In the genomic region with DNA sequence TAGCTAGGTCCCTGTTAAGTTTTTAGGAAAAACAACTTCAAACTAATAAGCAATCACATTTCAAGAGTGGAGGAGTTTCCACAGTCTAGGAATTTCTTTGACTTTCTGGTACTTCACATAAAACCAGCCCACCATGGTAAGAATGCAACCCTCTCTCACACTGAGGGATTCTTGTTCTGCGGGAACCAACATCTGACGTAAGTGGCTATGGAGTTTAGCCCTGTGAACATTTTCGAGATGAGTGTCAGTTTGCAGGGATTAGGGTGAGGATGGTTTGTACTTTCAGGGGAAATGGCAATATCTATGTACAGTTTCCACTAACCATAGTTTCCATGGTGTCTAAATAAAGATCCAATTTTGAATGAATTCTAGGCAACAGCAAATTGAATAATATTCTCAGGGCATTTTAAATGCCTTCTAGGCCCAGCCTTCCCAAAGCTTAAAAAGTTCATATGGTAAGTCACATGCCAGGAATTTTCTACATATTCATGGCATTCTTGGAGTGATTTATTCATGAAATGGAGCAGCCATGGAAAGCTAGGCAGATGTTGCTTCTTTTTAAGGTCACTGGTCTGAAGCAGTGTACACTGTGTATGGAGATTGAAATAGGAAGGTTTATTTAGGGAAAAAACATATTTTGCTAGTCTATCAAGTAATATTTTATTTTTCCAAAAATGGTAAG, we compare ENCODE assay signal across 20 cellular contexts.
A peak's percentile ranks its signal among the peaks of the same experiment; 100 is the strongest.
DNase-seq lines count a peak whose midpoint lies in the region; ATAC-seq and TF ChIP-seq lines count a peak whose summit lies in the region.
"Had no signal": no experiment of that assay in that cellular context is flagged by ENCODE, and none has a peak within 500 bp of the region (broad histone marks: within the 10 kb centered on the region; RNA-seq: fewer than 3 reads in every experiment).

No MANE protein-coding gene starts in this region.

- TF ChIP-seq EP300 in SK-N-SH (IDR thresholded peaks at IDR 0.05; ENCODE audit: borderline replicate concordance in 1 of 2, low read depth in 1 of 2, low read length in 1 of 2), result no peak

- ATAC-seq in left lobe of liver, result no peak
- ATAC-seq: natural killer cell treated with Interleukin-12 subunit alpha and Interleukin-12 subunit beta and Interleukin-15 and Interleukin-18, amount 100 ng/mL, for 72 hours; Panc1 had no signal

- TF ChIP-seq CTCF in SK-N-SH (IDR thresholded peaks at IDR 0.05) (no peak), fibroblast of pulmonary artery (IDR thresholded peaks at IDR 0.05; ENCODE audit: low read length, missing control alignments) (no peak), osteoblast (IDR thresholded peaks at IDR 0.05; ENCODE audit: extremely low read depth, low read depth, low read length) (no peak)

- POLR2A ChIA-PET in SK-N-SH (lab: Yijun Ruan, JAX), result no interaction called here
- POLR2A ChIA-PET in activated CD4-positive, alpha-beta memory T cell treated with anti-CD3 and anti-CD28 coated beads for 36 hours (lab: Charles Lee), result no interaction called here

- no peaks in the 10 kb centered on the region for H3K9me2 ChIP-seq in SK-N-SH

- H3K9me3 ChIP-seq in SK-N-SH (no peaks in the 10 kb centered on the region), osteoblast (ENCODE audit: low read depth, low read length) (no peaks in the 10 kb centered on the region)
- H3K9me3 ChIP-seq: MG63, prostate gland had no signal

- H3K4me3 ChIP-seq in SK-N-SH (ENCODE audit: low read depth in 2 of 2, low read length in 1 of 2) (no peak overlapping the region), fibroblast of pulmonary artery (replicated peaks; ENCODE audit: low read depth, low read length) (no peak overlapping the region), osteoblast (ENCODE audit: insufficient read depth, low read length) (no peak overlapping the region)
- H3K4me3 ChIP-seq: lung, MG63, prostate gland had no signal

- intact Hi-C loops in activated CD4-positive, alpha-beta memory T cell treated with anti-CD3 and anti-CD28 coated beads for 36 hours (cut with micrococcal nuclease), result no loop called here

- H3K27ac Mint-ChIP-seq in activated CD4-positive, alpha-beta memory T cell treated with anti-CD3 and anti-CD28 coated beads for 36 hours, result no peak overlapping the region
- H3K27ac Mint-ChIP-seq: CD4-positive, CD25-positive, alpha-beta regulatory T cell; natural killer cell treated with Interleukin-12 subunit alpha and Interleukin-12 subunit beta and Interleukin-15 and Interleukin-18, amount 100 ng/mL, for 72 hours; stimulated activated memory B cell treated with anti-CD40 and anti-IgM and Interleukin-4, amounts not matched to agents 10 μg/mL and 1 μg/mL and 100 μg/mL, for 72 hours had no signal

- H3K27ac ChIP-seq in SK-N-SH (ENCODE audit: low read depth in 2 of 2, low read length in 1 of 2) (peak overlapping the region in 1 of 2 experiments; percentile 43; a peak in 2 of 4 replicates), osteoblast (ENCODE audit: low read depth, low read length) (no peak overlapping the region)
- H3K27ac ChIP-seq: epithelial cell of prostate, prostate gland had no signal

- H3K9ac ChIP-seq in SK-N-SH, result no peak overlapping the region

- H4K20me1 ChIP-seq in SK-N-SH (ENCODE audit: insufficient read depth), result no peaks in the 10 kb centered on the region
- no peaks in the 10 kb centered on the region for H4K20me1 ChIP-seq in osteoblast (ENCODE audit: insufficient read depth, low read length)

- H3K4me2 ChIP-seq in SK-N-SH (no peak overlapping the region), osteoblast (ENCODE audit: insufficient read depth, low read length) (no peak overlapping the region)

- peaks cover 0 to under 1% of the 10 kb centered on the region in 2 experiments; a peak in 2 of 4 replicates for H3K4me1 ChIP-seq in SK-N-SH (ENCODE audit: control insufficient read depth in 1 of 2, insufficient read depth in 2 of 2, low read depth in 1 of 2, low read length in 1 of 2)
- H3K4me1 ChIP-seq in osteoblast (ENCODE audit: insufficient read depth, low read length), result no peaks in the 10 kb centered on the region
- H3K4me1 ChIP-seq: prostate gland had no signal

- no peaks in the 10 kb centered on the region for H3F3A ChIP-seq in SK-N-SH (replicated peaks; ENCODE audit: insufficient read depth)

- TF ChIP-seq RAD21 in SK-N-SH (IDR thresholded peaks at IDR 0.05; ENCODE audit: low read length), result no peak

- H3K27me3 ChIP-seq in SK-N-SH (ENCODE audit: insufficient read depth) (no peaks in the 10 kb centered on the region), osteoblast (ENCODE audit: insufficient read depth, low read length) (no peaks in the 10 kb centered on the region)
- H3K27me3 ChIP-seq: MG63 had no signal

- H3K36me3 ChIP-seq in SK-N-SH (replicated peaks in 1 of 2; ENCODE audit: control insufficient read depth in 1 of 2, insufficient read depth in 2 of 2, low read length in 1 of 2) (no peaks in the 10 kb centered on the region), osteoblast (ENCODE audit: insufficient read depth, low read length) (no peaks in the 10 kb centered on the region)
- H3K36me3 ChIP-seq: MG63, prostate gland had no signal

- DNase-seq in EH (ENCODE audit: low read depth) (peak; percentile 81), SK-N-SH (no peak), fibroblast of pulmonary artery (ENCODE audit: low read depth) (peak; percentile 10), osteoblast (ENCODE audit: insufficient read length, low spot score, missing footprints) (peak; percentile 41), SKM-1 treated with dmso at 0.1 percent for 144 hours (lab: John Stamatoyannopoulos, UW; ENCODE audit: unreplicated experiment) (no peak), left lobe of liver (ENCODE audit: low spot score) (no peak), hypothalamus (lab: John Stamatoyannopoulos, UW) (no peak)
- no peak for DNase-seq in activated CD4-positive, alpha-beta memory T cell treated with anti-CD3 and anti-CD28 coated beads for 36 hours
- DNase-seq: activated naive CD4-positive, alpha-beta T cell treated with Interleukin-2 at 50 U/mL for 16 hours; activated T-cell treated with anti-CD3 and anti-CD28 coated beads, Interleukin-2, amount 50 U/mL, for 1 hour; CD4-positive, CD25-positive, alpha-beta regulatory T cell; MG63; NCI-H1694; NCI-H226 had no signal

- CTCF ChIA-PET in SK-N-SH (lab: Yijun Ruan, JAX), result interaction anchor here (0.9 kb wide), 1 partner anchor 382 kb away, joined by 3 read pairs; no protein-coding TSS in a partner anchor
- CTCF ChIA-PET in activated CD4-positive, alpha-beta memory T cell treated with anti-CD3 and anti-CD28 coated beads for 36 hours (lab: Charles Lee), result no interaction called here

- H2AFZ ChIP-seq in SK-N-SH (ENCODE audit: low read depth), result peak overlapping the region; percentile 18; the same call in 1 of the 2 replicates
- peak overlapping the region; percentile 39 for H2AFZ ChIP-seq in osteoblast (ENCODE audit: low read length)

- no peaks in the 10 kb centered on the region for H3K36me3 Mint-ChIP-seq in activated CD4-positive, alpha-beta memory T cell treated with anti-CD3 and anti-CD28 coated beads for 36 hours
- H3K36me3 Mint-ChIP-seq: CD4-positive, CD25-positive, alpha-beta regulatory T cell; natural killer cell treated with Interleukin-12 subunit alpha and Interleukin-12 subunit beta and Interleukin-15 and Interleukin-18, amount 100 ng/mL, for 72 hours; stimulated activated memory B cell treated with anti-CD40 and anti-IgM and Interleukin-4, amounts not matched to agents 10 μg/mL and 1 μg/mL and 100 μg/mL, for 72 hours had no signal

- H3K27me3 Mint-ChIP-seq in activated CD4-positive, alpha-beta memory T cell treated with anti-CD3 and anti-CD28 coated beads for 36 hours, result peaks cover 6% of the 10 kb centered on the region
- H3K27me3 Mint-ChIP-seq: CD4-positive, CD25-positive, alpha-beta regulatory T cell; natural killer cell treated with Interleukin-12 subunit alpha and Interleukin-12 subunit beta and Interleukin-15 and Interleukin-18, amount 100 ng/mL, for 72 hours had no signal

- H3K9me3 Mint-ChIP-seq in activated CD4-positive, alpha-beta memory T cell treated with anti-CD3 and anti-CD28 coated beads for 36 hours, result peaks cover 3% of the 10 kb centered on the region
- H3K9me3 Mint-ChIP-seq: stimulated activated memory B cell treated with anti-CD40 and anti-IgM and Interleukin-4, amounts not matched to agents 10 μg/mL and 1 μg/mL and 100 μg/mL, for 72 hours had no signal

- no peaks in the 10 kb centered on the region for H3K4me1 Mint-ChIP-seq in activated CD4-positive, alpha-beta memory T cell treated with anti-CD3 and anti-CD28 coated beads for 36 hours (ENCODE audit: low read depth)
- H3K4me1 Mint-ChIP-seq: CD4-positive, CD25-positive, alpha-beta regulatory T cell; stimulated activated memory B cell treated with anti-CD40 and anti-IgM and Interleukin-4, amounts not matched to agents 10 μg/mL and 1 μg/mL and 100 μg/mL, for 72 hours had no signal

- H3K79me2 ChIP-seq in SK-N-SH (ENCODE audit: insufficient read depth) (no peaks in the 10 kb centered on the region), osteoblast (ENCODE audit: insufficient read depth, low read length) (no peaks in the 10 kb centered on the region)

- 85% methylated on average over 3 of the region's 3 CpGs for WGBS in SK-N-SH (ENCODE audit: low lambda C conversion rate)

- no peak overlapping the region for H3K4me3 Mint-ChIP-seq in activated CD4-positive, alpha-beta memory T cell treated with anti-CD3 and anti-CD28 coated beads for 36 hours
- H3K4me3 Mint-ChIP-seq: CD4-positive, CD25-positive, alpha-beta regulatory T cell; natural killer cell treated with Interleukin-12 subunit alpha and Interleukin-12 subunit beta and Interleukin-15 and Interleukin-18, amount 100 ng/mL, for 72 hours; stimulated activated memory B cell treated with anti-CD40 and anti-IgM and Interleukin-4, amounts not matched to agents 10 μg/mL and 1 μg/mL and 100 μg/mL, for 72 hours had no signal

TF ChIP-seq in SK-N-SH, 30 proteins besides CTCF, POLR2A, EP300 and RAD21 (continues in another document):
- TF ChIP-seq, protein P1, sequence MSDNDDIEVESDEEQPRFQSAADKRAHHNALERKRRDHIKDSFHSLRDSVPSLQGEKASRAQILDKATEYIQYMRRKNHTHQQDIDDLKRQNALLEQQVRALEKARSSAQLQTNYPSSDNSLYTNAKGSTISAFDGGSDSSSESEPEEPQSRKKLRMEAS (IDR thresholded peaks at IDR 0.05; ENCODE audit: low read depth), result no peak
- TF ChIP-seq SMC3 (IDR thresholded peaks at IDR 0.05; ENCODE audit: low read depth, low read length) (no peak), MEF2A (IDR thresholded peaks at IDR 0.05; ENCODE audit: borderline replicate concordance, low read depth) (no peak), TEAD4 (IDR thresholded peaks at IDR 0.05; ENCODE audit: borderline replicate concordance, insufficient read depth) (no peak)
- TF ChIP-seq, protein P2, sequence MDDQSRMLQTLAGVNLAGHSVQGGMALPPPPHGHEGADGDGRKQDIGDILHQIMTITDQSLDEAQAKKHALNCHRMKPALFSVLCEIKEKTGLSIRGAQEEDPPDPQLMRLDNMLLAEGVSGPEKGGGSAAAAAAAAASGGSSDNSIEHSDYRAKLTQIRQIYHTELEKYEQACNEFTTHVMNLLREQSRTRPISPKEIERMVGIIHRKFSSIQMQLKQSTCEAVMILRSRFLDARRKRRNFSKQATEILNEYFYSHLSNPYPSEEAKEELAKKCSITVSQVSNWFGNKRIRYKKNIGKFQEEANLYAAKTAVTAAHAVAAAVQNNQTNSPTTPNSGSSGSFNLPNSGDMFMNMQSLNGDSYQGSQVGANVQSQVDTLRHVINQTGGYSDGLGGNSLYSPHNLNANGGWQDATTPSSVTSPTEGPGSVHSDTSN (IDR thresholded peaks at IDR 0.05), result no peak

Comparison
In these comparisons a context has a peak if more than half of its experiments do, and no peak if none do; other contexts are left out.
1. DNase-seq: peak in EH (single experiment), fibroblast of pulmonary artery (single experiment) and osteoblast (single experiment); none in SK-N-SH (single experiment), SKM-1 treated with dmso at 0.1 percent for 144 hours (single experiment), activated CD4-positive, alpha-beta memory T cell treated with anti-CD3 and anti-CD28 coated beads for 36 hours (single experiment), left lobe of liver (single experiment) and hypothalamus (0 of 51).